Comparison of ENCODE assay signal across 9 cellular contexts in genomic region chr1:181113061-181113695, GRCh38. TPM values are rescaled to one million over a fixed set of nuclear protein-coding genes. Genes with fewer than 3 reads are reported as not detected.
DNase-seq lines count a peak whose midpoint lies in the region; ATAC-seq and TF ChIP-seq lines count a peak whose summit lies in the region.
"Had no signal": no experiment of that assay in that cellular context is flagged by ENCODE, and none has a peak within 500 bp of the region (broad histone marks: within the 10 kb centered on the region; RNA-seq: fewer than 3 reads in every experiment).

No MANE protein-coding gene starts in this region.

- WGBS in heart right ventricle, 2 donors = 59 to 64% methylated on average over 7 of the region's 7 CpGs
- 64 to 74% (median 70%) methylated on average over 6 to 7 of the region's 7 CpGs for WGBS in stomach, 5 donors

- H3K27ac ChIP-seq in heart right ventricle (peak overlapping the region in 8 of 10 donors; percentile 8 to 65 (median 42)), stomach (peak overlapping the region in 3 of 5 donors; percentile 11 to 66 (median 66))

- H3K4me1 ChIP-seq in heart right ventricle (peaks cover 11 to 39% (median 21%) of the 10 kb centered on the region in 9 donors), stomach (peaks cover 6 to 29% (median 20%) of the 10 kb centered on the region in 4 donors), HAP-1 (peaks cover 6% of the 10 kb centered on the region; the same call in 1 of the 2 replicates)

- in situ Hi-C loops in HAP-1 (cut with MboI; ENCODE audit: low sequenced_read_pairs) = no loop called here

- DNase-seq in HFFc6 = peak; percentile 59
- peak; percentile 82 for DNase-seq in SW480 (ENCODE audit: low spot score)
- DNase-seq in heart right ventricle = no peak
- DNase-seq in stomach = no peak
- DNase-seq in NCI-H2029 treated with DMSO at 0.1 percent for 48 hours (lab: John Stamatoyannopoulos, UW) = no peak
- no peak for DNase-seq in HAP-1 (ENCODE audit: low spot score in 2 of 2)
- DNase-seq in natural killer cell treated with Interleukin-12 subunit alpha and Interleukin-12 subunit beta and Interleukin-15 and Interleukin-18, amount 100 ng/mL, for 72 hours (ENCODE audit: low spot score) = no peak
- DNase-seq in endothelial cell (ENCODE audit: low spot score) = no peak
- DNase-seq: activated T-cell treated with anti-CD3 and anti-CD28 coated beads, Interleukin-2, amount 50 U/mL, for 48 hours had no signal

- H3K36me3 ChIP-seq in heart right ventricle (no peaks in the 10 kb centered on the region), stomach (no peaks in the 10 kb centered on the region), HAP-1 (replicated peaks) (no peaks in the 10 kb centered on the region)

- TF ChIP-seq CTCF in HFFc6 (IDR thresholded peaks at IDR 0.05) (no peak), heart right ventricle (IDR thresholded peaks at IDR 0.05) (no peak), stomach (IDR thresholded peaks at IDR 0.05) (no peak), endothelial cell (IDR thresholded peaks at IDR 0.05; ENCODE audit: unreplicated experiment) (no peak)

- intact Hi-C loops in heart right ventricle (cut with DNase I) = no loop called here
- intact Hi-C loops in stomach (cut with DNase I; ENCODE audit: low total_unique reads) = no loop called here

- H3K9me3 Mint-ChIP-seq in HFFc6 (peaks cover 9% of the 10 kb centered on the region; the same call in 1 of the 2 replicates), endothelial cell (ENCODE audit: unreplicated experiment) (no peaks in the 10 kb centered on the region)
- no peaks in the 10 kb centered on the region for H3K9me3 Mint-ChIP-seq in natural killer cell treated with Interleukin-12 subunit alpha and Interleukin-12 subunit beta and Interleukin-15 and Interleukin-18, amount 100 ng/mL, for 72 hours

- peaks cover 11% of the 10 kb centered on the region for H3K36me3 Mint-ChIP-seq in HFFc6 (ENCODE audit: low read depth)
- no peaks in the 10 kb centered on the region for H3K36me3 Mint-ChIP-seq in natural killer cell treated with Interleukin-12 subunit alpha and Interleukin-12 subunit beta and Interleukin-15 and Interleukin-18, amount 100 ng/mL, for 72 hours
- peaks cover 3% of the 10 kb centered on the region for H3K36me3 Mint-ChIP-seq in endothelial cell (ENCODE audit: low read depth, unreplicated experiment)

- H3K4me3 ChIP-seq in heart right ventricle (no peak overlapping the region), stomach (no peak overlapping the region), HAP-1 (no peak overlapping the region)

- H3K27me3 Mint-ChIP-seq in HFFc6 (ENCODE audit: insufficient read depth) (peaks cover 3% of the 10 kb centered on the region; the same call in 1 of the 2 replicates), endothelial cell (ENCODE audit: unreplicated experiment) (peaks cover 9% of the 10 kb centered on the region)
- H3K27me3 Mint-ChIP-seq in natural killer cell treated with Interleukin-12 subunit alpha and Interleukin-12 subunit beta and Interleukin-15 and Interleukin-18, amount 100 ng/mL, for 72 hours = peaks cover 4 to 7% of the 10 kb centered on the region in 2 donors

- H3K4me3 Mint-ChIP-seq in HFFc6 (peak overlapping the region; percentile 47), endothelial cell (ENCODE audit: unreplicated experiment) (no peak overlapping the region)
- no peak overlapping the region for H3K4me3 Mint-ChIP-seq in natural killer cell treated with Interleukin-12 subunit alpha and Interleukin-12 subunit beta and Interleukin-15 and Interleukin-18, amount 100 ng/mL, for 72 hours

- peak in 4 of 8 donors; percentile 24 to 41 (median 30) for ATAC-seq in heart right ventricle
- ATAC-seq in natural killer cell treated with Interleukin-12 subunit alpha and Interleukin-12 subunit beta and Interleukin-15 and Interleukin-18, amount 100 ng/mL, for 72 hours = no peak

- peaks cover 72% of the 10 kb centered on the region for H3K4me1 Mint-ChIP-seq in HFFc6 (ENCODE audit: low read depth)
- H3K4me1 Mint-ChIP-seq in natural killer cell treated with Interleukin-12 subunit alpha and Interleukin-12 subunit beta and Interleukin-15 and Interleukin-18, amount 100 ng/mL, for 72 hours (ENCODE audit: low read depth in 2 of 2) = peaks cover 6 to 24% of the 10 kb centered on the region in 2 donors
- H3K4me1 Mint-ChIP-seq in endothelial cell (ENCODE audit: unreplicated experiment) = peaks cover 41% of the 10 kb centered on the region

- no peak for TF ChIP-seq POLR2A in stomach (IDR thresholded peaks at IDR 0.05)

- TF ChIP-seq EP300 in stomach (IDR thresholded peaks at IDR 0.05) = no peak

- H3K9me3 ChIP-seq in heart right ventricle = no peaks in the 10 kb centered on the region
- H3K9me3 ChIP-seq in stomach = no peaks in the 10 kb centered on the region
- H3K9me3 ChIP-seq in HAP-1 = no peaks in the 10 kb centered on the region

- H3K27ac Mint-ChIP-seq in HFFc6 (peak overlapping the region; percentile 92), endothelial cell (ENCODE audit: unreplicated experiment) (no peak overlapping the region)
- H3K27ac Mint-ChIP-seq in natural killer cell treated with Interleukin-12 subunit alpha and Interleukin-12 subunit beta and Interleukin-15 and Interleukin-18, amount 100 ng/mL, for 72 hours = no peak overlapping the region

- H3K27me3 ChIP-seq in heart right ventricle = no peaks in the 10 kb centered on the region
- no peaks in the 10 kb centered on the region for H3K27me3 ChIP-seq in stomach
- H3K27me3 ChIP-seq in HAP-1 (ENCODE audit: low read depth) = no peaks in the 10 kb centered on the region

RNA-seq across cellular contexts. Expression of gene IER5, which starts 24.7 kb away (rescaled TPM):
- total RNA-seq in HFFc6 (2021; fragmentation: NEBNext Ultra II Directional; extraction: Animal tissue kit (Norgen Biotek cat#: 25700)) = 10 to 100 TPM; 35.7 to 49.1 (median 43.4) TPM
- total RNA-seq in heart right ventricle (10 to 100 TPM; 10.7 to 87.5 (median 18.7) TPM), stomach (10 to 100 TPM in 3 of 5 donors, 1 to 10 TPM in 2; 1.2 to 33.3 (median 13.6) TPM), endothelial cell (ENCODE audit: unreplicated experiment) (18.0 TPM)
- polyA plus RNA-seq in heart right ventricle (10 to 100 TPM; 16.3 to 21.7 TPM), stomach (10 to 100 TPM in 1 of 3 donors, 1 to 10 TPM in 2; 4.3 to 10.4 (median 6.4) TPM)
- 10 to 100 TPM; 57.1 to 91.7 TPM for total RNA-seq in natural killer cell treated with Interleukin-12 subunit alpha and Interleukin-12 subunit beta and Interleukin-15 and Interleukin-18, amount 100 ng/mL, for 72 hours

Comparison
In these comparisons a context has a peak if more than half of its experiments do, and no peak if none do; other contexts are left out.
1. DNase-seq: peak in HFFc6 (single experiment) and SW480 (single experiment); none in heart right ventricle (0 of 2), stomach (single experiment), NCI-H2029 treated with DMSO at 0.1 percent for 48 hours (single experiment), HAP-1 (0 of 2), natural killer cell treated with Interleukin-12 subunit alpha and Interleukin-12 subunit beta and Interleukin-15 and Interleukin-18, amount 100 ng/mL, for 72 hours (single experiment) and endothelial cell (single experiment).